In genomic region chr2:73985318-73986084, GRCh38 we compare ENCODE assay signal across 8 cellular contexts. TPM values are rescaled to one million over a fixed set of nuclear protein-coding genes. Genes with fewer than 3 reads are reported as not detected.
DNase-seq lines count a peak whose midpoint lies in the region; ATAC-seq, FAIRE-seq and TF ChIP-seq lines count a peak whose summit lies in the region.

No MANE protein-coding gene starts in this region.

- 1 to 7% (median 4%) methylated on average over 7 to 55 of the region's 64 CpGs for WGBS in adrenal gland, 4 donors

- H3K4me2 ChIP-seq in SU-DHL-6 (ENCODE audit: low read depth, low read length, poor library complexity, severe bottlenecking): peak overlapping the region; percentile 77

- FAIRE-seq in GM18507 (lab: Jason Lieb, UNC): peak; percentile 69

- ATAC-seq in HG03175 (IDR thresholded peaks at IDR 0.05; ENCODE audit: unreplicated experiment): peak; percentile 42

- H3K4me3 ChIP-seq in SU-DHL-6 (ENCODE audit: insufficient read depth, low read length, poor library complexity, severe bottlenecking) (peak overlapping the region; percentile 60), adrenal gland (peak overlapping the region in 2 of 4 donors; percentile 59 to 78)

- H4K20me1 ChIP-seq in SU-DHL-6 (ENCODE audit: low read depth, low read length): no peaks in the 10 kb centered on the region; the same call in 1 of the 2 replicates

- intact Hi-C loops in adrenal gland (cut with DNase I): no loop called here

- no peaks in the 10 kb centered on the region for H3K36me3 ChIP-seq in SU-DHL-6 (ENCODE audit: low read length)
- no peaks in the 10 kb centered on the region for H3K36me3 ChIP-seq in adrenal gland (replicated peaks in 1 of 2)

- no peaks in the 10 kb centered on the region for H3K27me3 ChIP-seq in SU-DHL-6 (ENCODE audit: low read length)
- no peaks in the 10 kb centered on the region for H3K27me3 ChIP-seq in adrenal gland

- TF ChIP-seq CTCF in SU-DHL-6 (IDR thresholded peaks at IDR 0.05; ENCODE audit: insufficient read depth, low read length, poor library complexity, severe bottlenecking): no peak
- no peak for TF ChIP-seq CTCF in adrenal gland (IDR thresholded peaks at IDR 0.05)

- H3K9ac ChIP-seq in SU-DHL-6 (ENCODE audit: low read length): peak overlapping the region; percentile 72

- DNase-seq in A172 (ENCODE audit: low spot score) (peak; percentile 18), GM18507 (ENCODE audit: extremely low spot score, insufficient read length, low read depth) (peak; percentile 54), adrenal gland (peak in 5 of 7 donors; percentile 39 to 59 (median 50)), iPS-NIHi11 (ENCODE audit: low spot score) (peak; percentile 86), DMS114 treated with DMSO at 0.1 percent for 48 hours (lab: John Stamatoyannopoulos, UW; ENCODE audit: unreplicated experiment) (no peak)
- DNase-seq in stimulated activated CD4-positive, alpha-beta T cell treated with anti-CD3 and anti-CD28 coated beads, Interleukin-15, amount 100 ng/mL, for 24 hours: peak; percentile 83

- peaks cover 28% of the 10 kb centered on the region for H3F3A ChIP-seq in SU-DHL-6 (ENCODE audit: insufficient read depth)

- H2AFZ ChIP-seq in SU-DHL-6 (ENCODE audit: low read depth, low read length, severe bottlenecking): no peak overlapping the region

- H3K79me2 ChIP-seq in SU-DHL-6 (ENCODE audit: insufficient read depth, low read length): peaks cover 50% of the 10 kb centered on the region

- peak overlapping the region; percentile 69 for H3K27ac ChIP-seq in SU-DHL-6 (ENCODE audit: low read depth, low read length)
- peak overlapping the region in 3 of 5 donors; percentile 47 to 86 (median 67) for H3K27ac ChIP-seq in adrenal gland

- peaks cover 15 to 52% of the 10 kb centered on the region in 2 donors for H3K4me1 ChIP-seq in adrenal gland (replicated peaks in 1 of 2)

- H3K9me3 ChIP-seq in SU-DHL-6 (ENCODE audit: insufficient read depth, low read length): no peaks in the 10 kb centered on the region
- no peaks in the 10 kb centered on the region for H3K9me3 ChIP-seq in adrenal gland (replicated peaks in 1 of 3)

- peak in 1 of 2 donors; percentile 45 for TF ChIP-seq POLR2A in adrenal gland (IDR thresholded peaks at IDR 0.05)

- H3K9me2 ChIP-seq in SU-DHL-6 (replicated peaks; ENCODE audit: insufficient read depth, low read length): no peaks in the 10 kb centered on the region

RNA-seq across cellular contexts. Expression of gene TET3, which starts 0.8 kb away (rescaled TPM):
- total RNA-seq in A172 (2014; rRNA removed; shearing (Covaris generic)): 6.5 and 9.9 TPM in 2 replicates
- total RNA-seq in adrenal gland: 1 to 10 TPM; 1.6 to 8.6 (median 6.4) TPM
- polyA plus RNA-seq in adrenal gland: 1 to 10 TPM; 1.3 to 5.7 (median 1.3) TPM

RNA-seq across cellular contexts. Expression of gene DGUOK, which starts 58.8 kb away (rescaled TPM):
- 111 and 127 TPM in 2 replicates for total RNA-seq in A172 (2014; rRNA removed; shearing (Covaris generic))
- total RNA-seq in adrenal gland: 10 to 100 TPM; 40.0 to 87.5 (median 52.8) TPM
- polyA plus RNA-seq in adrenal gland: 100 to 1,000 TPM in 1 of 3 donors, 10 to 100 TPM in 2; 57.1 to 112 (median 88.4) TPM
